In genomic region chr1:213982515-213982813, GRCh38 we compare ENCODE assay signal across 14 cellular contexts. TPM values are rescaled to one million over a fixed set of nuclear protein-coding genes. Genes with fewer than 3 reads are reported as not detected.
DNase-seq lines count a peak whose midpoint lies in the region; ATAC-seq, FAIRE-seq and TF ChIP-seq lines count a peak whose summit lies in the region.
"Had no signal": no experiment of that assay in that cellular context is flagged by ENCODE, and none has a peak within 500 bp of the region (broad histone marks: within the 10 kb centered on the region; RNA-seq: fewer than 3 reads in every experiment).

No MANE protein-coding gene starts in this region.

- no peak for TF ChIP-seq CTCF in astrocyte (IDR thresholded peaks at IDR 0.05; ENCODE audit: insufficient read depth, low read depth, low read length)
- TF ChIP-seq CTCF in HepG2 (CRISPR knock-in tag; IDR thresholded peaks at IDR 0.05): no peak
- TF ChIP-seq CTCF in smooth muscle cell (IDR thresholded peaks at IDR 0.05; ENCODE audit: borderline replicate concordance, insufficient read depth, poor library complexity, severe bottlenecking): no peak

- POLR2A ChIA-PET in HepG2 (lab: Yijun Ruan, JAX): interaction anchor here (0.9 to 1.8 kb wide), 3 partner anchors 45 to 141 kb away, joined by 3 to 5 read pairs (median 4); no protein-coding TSS in a partner anchor

- H3K4me3 ChIP-seq in astrocyte (ENCODE audit: insufficient read depth, low read depth, low read length) (peak overlapping the region; percentile 54), HepG2 (replicated peaks in 1 of 3; ENCODE audit: insufficient read depth in 1 of 3, low read depth in 2 of 3, low read length in 3 of 3) (peak overlapping the region; percentile 26 to 60 (median 54); a peak in 4 of 6 replicates), smooth muscle cell (peak overlapping the region; percentile 40)
- H3K4me3 ChIP-seq: GM12878, left lung had no signal

- H3K27me3 Mint-ChIP-seq in astrocyte (ENCODE audit: low read depth, unreplicated experiment): peaks cover 79% of the 10 kb centered on the region

- no peak overlapping the region for H3K27ac Mint-ChIP-seq in astrocyte (ENCODE audit: unreplicated experiment)

- BruUV-seq in HepG2 (replicated peaks; lab: Mats Ljungman, UMichigan): no TSS peak

- intact Hi-C loops in HepG2 (cut with micrococcal nuclease; ENCODE audit: unreplicated experiment): loop anchor here (10.0 kb wide), 2 partner anchors 188 to 308 kb away; no protein-coding TSS in a partner anchor

- H3K27me3 ChIP-seq in astrocyte (ENCODE audit: insufficient read depth, low read length) (peaks cover 66% of the 10 kb centered on the region), HepG2 (ENCODE audit: control insufficient read depth in 1 of 2, insufficient read depth in 2 of 2, low read length in 2 of 2) (no peaks in the 10 kb centered on the region), smooth muscle cell (ENCODE audit: low read depth) (peaks cover 96% of the 10 kb centered on the region)

- peaks cover 13% of the 10 kb centered on the region for H3K4me1 ChIP-seq in astrocyte (ENCODE audit: insufficient read depth, low read length)
- H3K4me1 ChIP-seq in HepG2 (ENCODE audit: insufficient read depth, low read length): peaks cover 63% of the 10 kb centered on the region
- peaks cover 67% of the 10 kb centered on the region for H3K4me1 ChIP-seq in smooth muscle cell (ENCODE audit: low read depth)

- H3K9me3 Mint-ChIP-seq in astrocyte (ENCODE audit: unreplicated experiment): peaks cover 5% of the 10 kb centered on the region

- 54% methylated on average over 9 of the region's 23 CpGs for WGBS in HepG2 (ENCODE audit: low lambda C conversion rate)
- WGBS in smooth muscle cell (ENCODE audit: low lambda C conversion rate): under 1% methylated on average over 21 of the region's 23 CpGs

- peak overlapping the region; percentile 74 for H3K4me3 Mint-ChIP-seq in astrocyte (ENCODE audit: unreplicated experiment)

- H3K9me3 ChIP-seq in astrocyte (ENCODE audit: insufficient read depth, low read depth, low read length): no peaks in the 10 kb centered on the region
- no peaks in the 10 kb centered on the region for H3K9me3 ChIP-seq in HepG2 (ENCODE audit: low read length)
- H3K9me3 ChIP-seq in smooth muscle cell (replicated peaks; ENCODE audit: low read depth): no peaks in the 10 kb centered on the region
- H3K9me3 ChIP-seq: left lung had no signal

- H3F3A ChIP-seq in smooth muscle cell (ENCODE audit: low read depth): peaks cover 4% of the 10 kb centered on the region

- no peak for TF ChIP-seq POLR2A in HepG2 (IDR thresholded peaks at IDR 0.05; ENCODE audit: insufficient read depth in 1 of 2, low read depth in 2 of 2, low read length in 2 of 2)

- H4K20me1 ChIP-seq in astrocyte (ENCODE audit: insufficient read depth, low read length) (no peaks in the 10 kb centered on the region), HepG2 (ENCODE audit: insufficient read depth, low read length) (no peaks in the 10 kb centered on the region), smooth muscle cell (ENCODE audit: low read depth) (no peaks in the 10 kb centered on the region)

- H2AFZ ChIP-seq in astrocyte (ENCODE audit: low read depth, low read length) (peak overlapping the region; percentile 75), HepG2 (ENCODE audit: low read length) (no peak overlapping the region), smooth muscle cell (ENCODE audit: low read depth) (no peak overlapping the region)

- no peak overlapping the region for H3K9ac ChIP-seq in astrocyte (ENCODE audit: low read length)
- H3K9ac ChIP-seq in HepG2 (ENCODE audit: insufficient read depth, low read depth, low read length): peak overlapping the region; percentile 56
- no peak overlapping the region for H3K9ac ChIP-seq in smooth muscle cell (ENCODE audit: low read depth)

- H3K27ac ChIP-seq in astrocyte (ENCODE audit: low read depth, low read length) (no peak overlapping the region), HepG2 (ENCODE audit: extremely low read length, insufficient read depth, low read length) (no peak overlapping the region), smooth muscle cell (ENCODE audit: low read depth) (no peak overlapping the region)
- H3K27ac ChIP-seq: left lung had no signal

- no peak for ATAC-seq in HepG2
- ATAC-seq: GM12878 had no signal

- DNase-seq in NCI-H2196 (lab: John Stamatoyannopoulos, UW; ENCODE audit: unreplicated experiment) (peak; percentile 20), NCI-H2196 treated with DMSO at 0.1 percent for 48 hours (lab: John Stamatoyannopoulos, UW; ENCODE audit: unreplicated experiment) (no peak), astrocyte (ENCODE audit: low read depth) (no peak), HepG2 (ENCODE audit: low spot score) (no peak), smooth muscle cell (lab: John Stamatoyannopoulos, UW; ENCODE audit: unreplicated experiment) (no peak), T1000 (lab: John Stamatoyannopoulos, UW) (no peak), iPS-NIHi7 (ENCODE audit: extremely low spot score) (no peak), NCI-H774 (lab: John Stamatoyannopoulos, UW) (no peak)
- DNase-seq: activated CD8-positive, alpha-beta memory T cell treated with anti-CD3 and anti-CD28 coated beads, Interleukin-2, amount 50 U/mL, for 4 hours; small intestine; T-helper 9 cell had no signal

- no peaks in the 10 kb centered on the region for H3K79me2 ChIP-seq in astrocyte (ENCODE audit: insufficient read depth, low read length)
- peaks cover 16% of the 10 kb centered on the region for H3K79me2 ChIP-seq in HepG2 (ENCODE audit: insufficient read depth, low read length)
- H3K79me2 ChIP-seq in smooth muscle cell (ENCODE audit: low read depth): no peaks in the 10 kb centered on the region

- H3K36me3 ChIP-seq in astrocyte (ENCODE audit: insufficient read depth, low read length) (no peaks in the 10 kb centered on the region), HepG2 (replicated peaks in 1 of 2; ENCODE audit: control insufficient read depth in 1 of 2, insufficient read depth in 2 of 2, low read length in 2 of 2) (no peaks in the 10 kb centered on the region), smooth muscle cell (ENCODE audit: low read depth) (no peaks in the 10 kb centered on the region)
- H3K36me3 ChIP-seq: left lung had no signal

- no peak for FAIRE-seq in astrocyte (lab: Jason Lieb, UNC)
- no peak for FAIRE-seq in HepG2 (lab: Jason Lieb, UNC)
- FAIRE-seq: GM12878, small intestine had no signal

- H3K36me3 Mint-ChIP-seq in astrocyte (ENCODE audit: low read depth, unreplicated experiment): peaks cover 3% of the 10 kb centered on the region

- in situ Hi-C loops in HepG2 (cut with HindIII; ENCODE audit: extremely low pct_ligation_motif_present, low pct_unique_long_range_greater_than_20kb): loop anchor here (10.0 to 25.0 kb wide), 3 partner anchors 418 to 745 kb away; no protein-coding TSS in a partner anchor

- TF ChIP-seq RAD21 in HepG2 (CRISPR knock-in tag; IDR thresholded peaks at IDR 0.05): no peak

- H3K4me2 ChIP-seq in astrocyte (ENCODE audit: low read length) (peak overlapping the region; percentile 88), HepG2 (ENCODE audit: low read depth, low read length) (peak overlapping the region; percentile 54), smooth muscle cell (peak overlapping the region; percentile 84)

- H3K4me1 Mint-ChIP-seq in astrocyte (ENCODE audit: low read depth, unreplicated experiment): peaks cover 3% of the 10 kb centered on the region

- CTCF ChIA-PET in HepG2 (lab: Yijun Ruan, JAX; ENCODE audit: low intra/inter-chr PET ratio, low total read pairs): no interaction called here

- TF ChIP-seq EP300 in HepG2 (IDR thresholded peaks at IDR 0.05; ENCODE audit: low read depth in 2 of 2, low read length in 2 of 2) (no peak), HepG2 (CRISPR knock-in tag; IDR thresholded peaks at IDR 0.05; ENCODE audit: borderline replicate concordance) (no peak)

TF ChIP-seq in HepG2, 621 proteins besides CTCF, POLR2A, EP300 and RAD21 (continues in another document):
- 0 out of 2 replicates have a peak, but pooled peaks have one; percentile 60 for TF ChIP-seq BRD4 (CRISPR knock-in tag; IDR thresholded peaks at IDR 0.05)
- 0 out of 2 replicates have a peak, but pooled peaks have one; percentile 53 for TF ChIP-seq HOXD1 (CRISPR knock-in tag; IDR thresholded peaks at IDR 0.05)

RNA-seq across cellular contexts. Expression of gene PROX1, which starts 5.3 kb away (rescaled TPM):
- 1.9 and 4.8 TPM in 2 replicates for total RNA-seq in astrocyte
- total RNA-seq in HepG2 (2016; rRNA removed; fragmentation: Illumina TruSeq; extraction: Trizol): 30.2 and 48.5 TPM in 2 replicates
- 18.3 and 23.4 TPM in 2 replicates for total RNA-seq in HepG2 (2016; cell fraction: cytosol; rRNA removed; fragmentation: Illumina TruSeq; extraction: Trizol; ENCODE audit: low read depth)
- 30.0 and 40.1 TPM in 2 replicates for total RNA-seq in HepG2 (2016; cell fraction: insoluble cytoplasmic fraction; rRNA removed; fragmentation: Illumina TruSeq; extraction: Trizol)
- 37.4 and 49.2 TPM in 2 replicates for total RNA-seq in HepG2 (2016; cell fraction: membrane; rRNA removed; fragmentation: Illumina TruSeq; extraction: Trizol)
- total RNA-seq in HepG2 (2016; cell fraction: nucleus; rRNA removed; fragmentation: Illumina TruSeq; extraction: Trizol): 48.9 and 52.6 TPM in 2 replicates
- 10.0 and 12.3 TPM in 2 replicates for polyA plus RNA-seq in HepG2 (2011; rRNA removed)
- 6.4 and 10.1 TPM in 2 replicates for polyA plus RNA-seq in HepG2 (2011; cell fraction: cytosol; rRNA removed)
- polyA plus RNA-seq in HepG2 (2011; cell fraction: nucleus; rRNA removed): 24.5 and 25.6 TPM in 2 replicates
- 32.4 and 38.1 TPM in 2 replicates for polyA plus RNA-seq in HepG2 (2012)
- polyA plus RNA-seq in HepG2 (2016; cell fraction: cytosol; fragmentation: Illumina TruSeq; extraction: Trizol; ENCODE audit: low read depth): 0.63 and 0.75 TPM in 2 replicates
- 32.3 and 34.3 TPM in 2 replicates for polyA plus RNA-seq in HepG2 (2016; cell fraction: insoluble cytoplasmic fraction; fragmentation: Illumina TruSeq; extraction: Trizol; ENCODE audit: low read depth)
- 2.9 and 3.5 TPM in 2 replicates for polyA plus RNA-seq in HepG2 (2016; cell fraction: membrane; fragmentation: Illumina TruSeq; extraction: Trizol; ENCODE audit: low read depth)
- polyA plus RNA-seq in HepG2 (2016; cell fraction: nucleus; fragmentation: Illumina TruSeq; extraction: Trizol; ENCODE audit: insufficient read depth, low read depth): 47.2 and 51.1 TPM in 2 replicates
- polyA minus RNA-seq in HepG2 (2011; rRNA and poly(A)+ RNA removed; ENCODE audit: low replicate concordance): 40.4 TPM in 1 of 2 replicates, not detected in the other
- 37.0 and 45.5 TPM in 2 replicates for polyA minus RNA-seq in HepG2 (2011; cell fraction: cytosol; rRNA and poly(A)+ RNA removed)
- polyA minus RNA-seq in HepG2 (2011; cell fraction: nucleus; rRNA and poly(A)+ RNA removed): 45.6 and 52.3 TPM in 2 replicates
- total RNA-seq in smooth muscle cell: 1.1 and 2.9 TPM in 2 replicates
- polyA plus RNA-seq in smooth muscle cell: 0.24 and 1.5 TPM in 2 replicates
- total RNA-seq: A673 had no signal
